16 cellular contexts compared by ENCODE assay signal in the genomic region with DNA sequence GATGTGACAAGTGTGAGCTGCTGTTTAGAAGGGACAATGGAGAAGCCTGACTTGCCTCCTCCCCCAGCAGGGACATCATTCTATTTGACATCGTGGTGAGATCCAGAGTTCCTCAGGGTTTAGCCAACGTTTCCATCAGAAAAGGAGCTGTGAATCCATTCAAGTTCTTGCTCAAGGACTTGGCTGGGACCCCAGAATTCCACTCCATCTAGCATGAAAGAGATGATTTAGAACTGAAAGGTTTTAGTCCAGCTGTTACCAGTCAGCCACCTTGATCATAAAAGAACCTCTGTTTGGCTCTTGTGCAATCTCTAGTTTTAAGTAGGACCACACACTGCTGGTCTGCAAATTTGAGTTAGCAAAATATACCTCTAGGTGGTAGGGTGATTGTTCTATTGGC.
A peak's percentile ranks its signal among the peaks of the same experiment; 100 is the strongest.
DNase-seq lines count a peak whose midpoint lies in the region; ATAC-seq and TF ChIP-seq lines count a peak whose summit lies in the region.
"Had no signal": no experiment of that assay in that cellular context is flagged by ENCODE, and none has a peak within 500 bp of the region (broad histone marks: within the 10 kb centered on the region; RNA-seq: fewer than 3 reads in every experiment).

No MANE protein-coding gene starts in this region.

- 11 to 15% methylated on average over 2 of the region's 2 CpGs for WGBS in aorta, 2 donors

- H3K27me3 ChIP-seq in aorta (ENCODE audit: control insufficient read depth in 1 of 2, insufficient read depth in 2 of 2, low read length in 1 of 2): no peaks in the 10 kb centered on the region
- H3K27me3 ChIP-seq: heart left ventricle had no signal

- no peak overlapping the region for H3K4me3 ChIP-seq in cardiac fibroblast (replicated peaks in 1 of 2; ENCODE audit: low read depth in 2 of 2, low read length in 2 of 2)
- no peak overlapping the region for H3K4me3 ChIP-seq in aorta (ENCODE audit: low read length in 2 of 2)
- H3K4me3 ChIP-seq: heart left ventricle, PC-9 had no signal

- H3K27ac ChIP-seq in aorta (ENCODE audit: low read depth in 1 of 2, low read length in 2 of 2): no peak overlapping the region
- H3K27ac ChIP-seq: HL-60, parathyroid adenoma, PC-9 had no signal

- H3K9me3 ChIP-seq in aorta (ENCODE audit: control insufficient read depth, low read length): peaks cover 2% of the 10 kb centered on the region
- H3K9me3 ChIP-seq: heart left ventricle had no signal

- peaks cover 0 to 2% of the 10 kb centered on the region in 2 donors for H3K4me1 ChIP-seq in aorta (ENCODE audit: control insufficient read depth in 1 of 2, insufficient read depth in 2 of 2, low read length in 2 of 2)
- H3K4me1 ChIP-seq: parathyroid adenoma had no signal

- DNase-seq in AG08395 (ENCODE audit: low spot score): peak; percentile 48
- DNase-seq in cardiac fibroblast (ENCODE audit: low read depth in 2 of 2): peak; percentile 74 to 84
- peak; percentile 51 for DNase-seq in left kidney (ENCODE audit: low read depth, low spot score)
- DNase-seq in Ammon's horn (ENCODE audit: low spot score): no peak
- DNase-seq in GM19238 (ENCODE audit: insufficient read length, low spot score): no peak
- DNase-seq in aorta: no peak
- DNase-seq: activated naive CD8-positive, alpha-beta T cell treated with anti-CD3 and anti-CD28 coated beads for 36 hours; NCI-H446; PC-9; stimulated activated CD4-positive, alpha-beta T cell treated with anti-CD3 and anti-CD28 coated beads, Interleukin-1b, Interleukin-23, amount 100 ng/mL, for 48 hours; T1000 had no signal

- H3K36me3 ChIP-seq in aorta (ENCODE audit: control insufficient read depth in 1 of 2, insufficient read depth in 2 of 2, low read length in 1 of 2): no peaks in the 10 kb centered on the region
- H3K36me3 ChIP-seq: heart left ventricle had no signal

- ATAC-seq in HG03432 (IDR thresholded peaks at IDR 0.05; ENCODE audit: unreplicated experiment) (peak; percentile 18), GM18858 (IDR thresholded peaks at IDR 0.05; ENCODE audit: unreplicated experiment) (no peak), aorta (ENCODE audit: low FRiP score) (no peak)

- intact Hi-C loops in aorta (cut with DNase I): no loop called here

- no peak for TF ChIP-seq CTCF in cardiac fibroblast (IDR thresholded peaks at IDR 0.05; ENCODE audit: low read depth, low read length)

Comparison
In these comparisons a context has a peak if more than half of its experiments do, and no peak if none do; other contexts are left out.
1. DNase-seq: peak in AG08395 (single experiment), cardiac fibroblast (2 of 2) and left kidney (single experiment); none in Ammon's horn (single experiment), GM19238 (single experiment) and aorta (0 of 2).